Comparison of ENCODE assay signal across 1 cellular context in genomic region chr13:44302948-44303575, GRCh38.
TF ChIP-seq lines count a peak whose summit lies in the region.

No MANE protein-coding gene starts in this region.

TF ChIP-seq in SK-N-SH treated with all-trans-retinoic acid at 6 μM for 48 hours, 23 proteins besides CTCF, POLR2A, EP300 and RAD21 (continued from another document):
- TF ChIP-seq POU6F1 (CRISPR knock-in tag; IDR thresholded peaks at IDR 0.05; ENCODE audit: borderline replicate concordance, low read depth): no peak
- TF ChIP-seq CSRNP3 (CRISPR knock-in tag; IDR thresholded peaks at IDR 0.05): peak; percentile 64; the same call in 1 of the 2 replicates
- TF ChIP-seq ZC3H10 (CRISPR knock-in tag; IDR thresholded peaks at IDR 0.05): peak; percentile 41; the same call in 1 of the 2 replicates
- no peak for TF ChIP-seq SNAI2 (CRISPR knock-in tag; IDR thresholded peaks at IDR 0.05)
